Comparison of ENCODE assay signal across 19 cellular contexts in the genomic region with DNA sequence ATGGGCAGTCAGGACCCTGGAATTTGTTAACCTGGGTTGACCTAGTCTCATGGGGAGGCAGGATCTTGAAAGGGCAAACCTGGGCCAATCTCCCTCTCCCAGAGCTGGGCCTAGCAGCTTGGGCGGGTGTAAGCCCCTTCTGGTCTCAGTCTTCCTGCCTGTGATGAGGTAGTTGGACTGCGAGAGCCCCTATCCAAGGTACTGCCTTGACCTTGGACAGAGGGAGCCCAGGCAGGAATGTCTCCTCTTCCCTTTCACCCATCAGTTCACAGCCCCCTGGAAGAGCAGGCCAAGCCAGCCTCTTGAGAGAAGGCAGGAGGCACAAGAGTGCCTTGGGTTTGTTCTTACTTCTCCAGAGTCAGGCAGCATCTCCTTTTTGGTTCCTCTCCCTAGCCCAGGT. TPM values are rescaled to one million over a fixed set of nuclear protein-coding genes. Genes with fewer than 3 reads are reported as not detected.
"Had no signal": no experiment of that assay in that cellular context is flagged by ENCODE, and none has a peak within 500 bp of the region (broad histone marks: within the 10 kb centered on the region; RNA-seq: fewer than 3 reads in every experiment).

No MANE protein-coding gene starts in this region.

- H3K27ac Mint-ChIP-seq: dendritic cell treated with granulocyte-macrophage colony-stimulating factor and Interleukin-4, amounts not matched to agents 40 ng/mL and 50 ng/mL, for 4 days; immature natural killer cell; natural killer cell treated with Interleukin-12 subunit alpha and Interleukin-12 subunit beta and Interleukin-15 and Interleukin-18, amount 100 ng/mL, for 72 hours had no signal

- FAIRE-seq: colon, kidney, small intestine had no signal

- H3K4me1 Mint-ChIP-seq: immature natural killer cell had no signal

- H3K4me3 Mint-ChIP-seq: dendritic cell treated with granulocyte-macrophage colony-stimulating factor and Interleukin-4, amounts not matched to agents 40 ng/mL and 50 ng/mL, for 4 days; effector memory CD8-positive, alpha-beta T cell; immature natural killer cell; natural killer cell treated with Interleukin-12 subunit alpha and Interleukin-12 subunit beta and Interleukin-15 and Interleukin-18, amount 100 ng/mL, for 72 hours had no signal

- H3K27me3 ChIP-seq: right atrium auricular region had no signal

- H3K27ac ChIP-seq: esophagus squamous epithelium, neutrophil, right atrium auricular region had no signal

- H3K9me3 Mint-ChIP-seq: dendritic cell treated with granulocyte-macrophage colony-stimulating factor and Interleukin-4, amounts not matched to agents 40 ng/mL and 50 ng/mL, for 4 days; effector memory CD8-positive, alpha-beta T cell; immature natural killer cell; natural killer cell treated with Interleukin-12 subunit alpha and Interleukin-12 subunit beta and Interleukin-15 and Interleukin-18, amount 100 ng/mL, for 72 hours had no signal

- ATAC-seq: effector memory CD8-positive, alpha-beta T cell; left colon; left ventricle myocardium superior; natural killer cell treated with Interleukin-12 subunit alpha and Interleukin-12 subunit beta and Interleukin-15 and Interleukin-18, amount 100 ng/mL, for 72 hours had no signal

- H3K27me3 Mint-ChIP-seq: natural killer cell treated with Interleukin-12 subunit alpha and Interleukin-12 subunit beta and Interleukin-15 and Interleukin-18, amount 100 ng/mL, for 72 hours had no signal

- DNase-seq: effector memory CD8-positive, alpha-beta T cell; esophagus squamous epithelium; foreskin fibroblast; immature natural killer cell; left colon; left ventricle myocardium superior; mesenchymal stem cell; midbrain; small intestine; stimulated activated CD4-positive, alpha-beta T cell treated with anti-CD3 and anti-CD28 coated beads, Interleukin-2, amount 100 ng/mL, for 48 hours; stimulated activated naive CD4-positive, alpha-beta T cell treated with Interleukin-2 at 50 U/mL for 16 hours; trophoblast cell had no signal

- H3K4me3 ChIP-seq: esophagus squamous epithelium, lung, right atrium auricular region had no signal

- H3K9me3 ChIP-seq: esophagus squamous epithelium, neutrophil, right atrium auricular region had no signal

- H3K36me3 ChIP-seq: esophagus squamous epithelium, neutrophil, right atrium auricular region had no signal

- H3K36me3 Mint-ChIP-seq: immature natural killer cell; natural killer cell treated with Interleukin-12 subunit alpha and Interleukin-12 subunit beta and Interleukin-15 and Interleukin-18, amount 100 ng/mL, for 72 hours had no signal

RNA-seq across cellular contexts. Expression of a gene that starts 24.7 kb away (rescaled TPM):
- polyA plus RNA-seq: immature natural killer cell had no signal
